ENCODE assay signal across 1 cellular context in the genomic region with DNA sequence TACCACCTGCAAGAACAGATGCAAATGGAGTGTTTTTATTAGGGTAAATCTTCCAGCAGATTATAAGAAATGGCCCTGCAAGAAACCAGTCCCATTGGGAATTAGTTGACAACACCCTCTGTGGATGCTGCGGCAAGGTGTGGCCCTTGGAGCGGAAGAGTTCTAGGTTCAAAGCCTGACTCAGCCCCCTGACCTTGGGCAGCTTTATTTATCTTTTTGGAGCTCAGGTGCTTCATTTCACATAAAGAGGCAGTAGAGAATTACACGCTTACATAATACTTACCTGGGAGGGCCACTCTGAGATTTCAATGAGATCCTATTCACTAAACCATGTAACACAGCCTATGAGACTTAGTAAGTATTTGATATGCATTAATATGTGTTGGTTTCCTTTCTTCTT.
TF ChIP-seq lines count a peak whose summit lies in the region.

No MANE protein-coding gene starts in this region.

TF ChIP-seq in HepG2, 621 proteins besides CTCF, POLR2A, EP300 and RAD21:
- TF ChIP-seq ETV5 (CRISPR knock-in tag; IDR thresholded peaks at IDR 0.05; ENCODE audit: borderline replicate concordance) (no peak), MTF2 (CRISPR knock-in tag; IDR thresholded peaks at IDR 0.05; ENCODE audit: borderline replicate concordance) (no peak), MAFF (IDR thresholded peaks at IDR 0.05; ENCODE audit: low read depth, low read length) (no peak), ZNF124 (CRISPR knock-in tag; IDR thresholded peaks at IDR 0.05) (no peak), ZNF260 (CRISPR knock-in tag; IDR thresholded peaks at IDR 0.05; ENCODE audit: borderline replicate concordance, low read depth) (no peak), NFKB2 (CRISPR knock-in tag; IDR thresholded peaks at IDR 0.05; ENCODE audit: borderline replicate concordance) (no peak), RARG (CRISPR knock-in tag; IDR thresholded peaks at IDR 0.05; ENCODE audit: low read depth) (no peak), TOPORS (CRISPR knock-in tag; IDR thresholded peaks at IDR 0.05) (no peak), REL (CRISPR knock-in tag; conservative IDR thresholded peaks at IDR 0.05) (no peak), SRSF9 (IDR thresholded peaks at IDR 0.05; ENCODE audit: borderline replicate concordance, insufficient read depth, low read depth, low read length, poor library complexity, severe bottlenecking) (no peak), KAT7 (CRISPR knock-in tag; IDR thresholded peaks at IDR 0.05; ENCODE audit: borderline replicate concordance) (no peak), ZMAT3 (CRISPR knock-in tag; conservative IDR thresholded peaks at IDR 0.05) (no peak), ZNF468 (CRISPR knock-in tag; IDR thresholded peaks at IDR 0.05) (no peak), ZSCAN31 (CRISPR knock-in tag; IDR thresholded peaks at IDR 0.05; ENCODE audit: low read depth) (no peak), POLR2AphosphoS2 (IDR thresholded peaks at IDR 0.05; ENCODE audit: low read depth, low read length) (no peak), ARID2 (CRISPR knock-in tag; IDR thresholded peaks at IDR 0.05; ENCODE audit: borderline replicate concordance) (no peak), ZNF33B (CRISPR knock-in tag; IDR thresholded peaks at IDR 0.05) (no peak)
- TF ChIP-seq, protein P1, sequence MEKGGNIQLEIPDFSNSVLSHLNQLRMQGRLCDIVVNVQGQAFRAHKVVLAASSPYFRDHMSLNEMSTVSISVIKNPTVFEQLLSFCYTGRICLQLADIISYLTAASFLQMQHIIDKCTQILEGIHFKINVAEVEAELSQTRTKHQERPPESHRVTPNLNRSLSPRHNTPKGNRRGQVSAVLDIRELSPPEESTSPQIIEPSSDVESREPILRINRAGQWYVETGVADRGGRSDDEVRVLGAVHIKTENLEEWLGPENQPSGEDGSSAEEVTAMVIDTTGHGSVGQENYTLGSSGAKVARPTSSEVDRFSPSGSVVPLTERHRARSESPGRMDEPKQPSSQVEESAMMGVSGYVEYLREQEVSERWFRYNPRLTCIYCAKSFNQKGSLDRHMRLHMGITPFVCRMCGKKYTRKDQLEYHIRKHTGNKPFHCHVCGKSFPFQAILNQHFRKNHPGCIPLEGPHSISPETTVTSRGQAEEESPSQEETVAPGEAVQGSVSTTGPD (CRISPR knock-in tag; IDR thresholded peaks at IDR 0.05) = no peak
- TF ChIP-seq, protein P2, sequence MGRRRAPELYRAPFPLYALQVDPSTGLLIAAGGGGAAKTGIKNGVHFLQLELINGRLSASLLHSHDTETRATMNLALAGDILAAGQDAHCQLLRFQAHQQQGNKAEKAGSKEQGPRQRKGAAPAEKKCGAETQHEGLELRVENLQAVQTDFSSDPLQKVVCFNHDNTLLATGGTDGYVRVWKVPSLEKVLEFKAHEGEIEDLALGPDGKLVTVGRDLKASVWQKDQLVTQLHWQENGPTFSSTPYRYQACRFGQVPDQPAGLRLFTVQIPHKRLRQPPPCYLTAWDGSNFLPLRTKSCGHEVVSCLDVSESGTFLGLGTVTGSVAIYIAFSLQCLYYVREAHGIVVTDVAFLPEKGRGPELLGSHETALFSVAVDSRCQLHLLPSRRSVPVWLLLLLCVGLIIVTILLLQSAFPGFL (CRISPR knock-in tag; IDR thresholded peaks at IDR 0.05) = no peak
- TF ChIP-seq, protein P3, sequence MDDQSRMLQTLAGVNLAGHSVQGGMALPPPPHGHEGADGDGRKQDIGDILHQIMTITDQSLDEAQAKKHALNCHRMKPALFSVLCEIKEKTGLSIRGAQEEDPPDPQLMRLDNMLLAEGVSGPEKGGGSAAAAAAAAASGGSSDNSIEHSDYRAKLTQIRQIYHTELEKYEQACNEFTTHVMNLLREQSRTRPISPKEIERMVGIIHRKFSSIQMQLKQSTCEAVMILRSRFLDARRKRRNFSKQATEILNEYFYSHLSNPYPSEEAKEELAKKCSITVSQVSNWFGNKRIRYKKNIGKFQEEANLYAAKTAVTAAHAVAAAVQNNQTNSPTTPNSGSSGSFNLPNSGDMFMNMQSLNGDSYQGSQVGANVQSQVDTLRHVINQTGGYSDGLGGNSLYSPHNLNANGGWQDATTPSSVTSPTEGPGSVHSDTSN (CRISPR knock-in tag; IDR thresholded peaks at IDR 0.05; ENCODE audit: borderline replicate concordance) = no peak
TF ChIP-seq in HepG2: peak in this region for 0.
